24 cellular contexts compared by ENCODE assay signal in genomic region chr3:78832785-78833204, GRCh38.
"Had no signal": no experiment of that assay in that cellular context is flagged by ENCODE, and none has a peak within 500 bp of the region (broad histone marks: within the 10 kb centered on the region; RNA-seq: fewer than 3 reads in every experiment).

No MANE protein-coding gene starts in this region.

- H3K4me1 ChIP-seq: adrenal gland had no signal

- DNase-seq: activated CD4-positive, alpha-beta memory T cell treated with anti-CD3 and anti-CD28 coated beads, Interleukin-2, amount 10 ng/mL, durations not matched to agents 7 days and 5 days; activated CD4-positive, alpha-beta T cell treated with anti-CD3 and anti-CD28 coated beads for 36 hours; activated CD4-positive, alpha-beta T cell treated with anti-CD3 and anti-CD28 coated beads, Interleukin-2, amount 50 U/mL, for 1 hour; activated naive CD4-positive, alpha-beta T cell treated with anti-CD3 and anti-CD28 coated beads, Interleukin-2, amount 50 U/mL, for 16 hours; activated naive CD8-positive, alpha-beta T cell treated with anti-CD3 and anti-CD28 coated beads, Interleukin-2, amount 10 ng/mL, durations not matched to agents 7 days and 5 days; activated T-cell treated with anti-CD3 and anti-CD28 coated beads for 4 hours; activated T-cell treated with anti-CD3 and anti-CD28 coated beads, Interleukin-2, amount 50 U/mL, for 72 hours; adrenal gland; anterior cingulate cortex; caudate nucleus; Karpas-422; MM.1S; NCI-H1105; NCI-H1436; NCI-H187 treated with DMSO at 0.1 percent for 48 hours; NCI-H2081 treated with DMSO at 0.1 percent for 48 hours; NCI-H446; NCI-H524; OCI-M1; RPMI8226; T-helper 1 cell; WERI-Rb-1 had no signal

- H3K4me3 ChIP-seq: adrenal gland, K562, SK-N-MC had no signal

- H3K27ac ChIP-seq: adrenal gland, SK-N-MC, WERI-Rb-1 had no signal

- H3K27me3 ChIP-seq: adrenal gland had no signal

- H3K36me3 ChIP-seq: adrenal gland had no signal

- H3K9me3 ChIP-seq: adrenal gland had no signal
